In genomic region chr10:114470956-114471905, GRCh38 we compare ENCODE assay signal across 1 cellular context.
A peak's percentile ranks its signal among the peaks of the same experiment; 100 is the strongest.
TF ChIP-seq lines count a peak whose summit lies in the region.

No MANE protein-coding gene starts in this region.

TF ChIP-seq in H1, 55 proteins besides CTCF, POLR2A, EP300 and RAD21 (continued from another document):
- TF ChIP-seq SIN3A (conservative IDR thresholded peaks at IDR 0.05 in 1 of 2, IDR thresholded peaks at IDR 0.05 in 1 of 2; ENCODE audit: low read depth in 1 of 2, low read length in 2 of 2) (no peak), EGR1 (IDR thresholded peaks at IDR 0.05; ENCODE audit: borderline replicate concordance, low read depth, low read length) (no peak), YY1 (IDR thresholded peaks at IDR 0.05; ENCODE audit: low read depth, low read length) (peak; percentile 49; the same call in 1 of the 2 replicates), EZH2 (IDR thresholded peaks at IDR 0.05; ENCODE audit: low read depth, low read length, severe bottlenecking) (no peak), TAF1 (IDR thresholded peaks at IDR 0.05; ENCODE audit: low read depth, low read length) (no peak), KDM4A (IDR thresholded peaks at IDR 0.05; ENCODE audit: low read depth, low read length, severe bottlenecking) (no peak), TCF12 (IDR thresholded peaks at IDR 0.05; ENCODE audit: low read depth, low read length) (peak; percentile 62; the same call in 1 of the 2 replicates)
